In genomic region chr17:58086953-58087352, GRCh38 we compare ENCODE assay signal across 19 cellular contexts. TPM values are rescaled to one million over a fixed set of nuclear protein-coding genes. Genes with fewer than 3 reads are reported as not detected.
DNase-seq lines count a peak whose midpoint lies in the region; ATAC-seq, FAIRE-seq and TF ChIP-seq lines count a peak whose summit lies in the region.
"Had no signal": no experiment of that assay in that cellular context is flagged by ENCODE, and none has a peak within 500 bp of the region (broad histone marks: within the 10 kb centered on the region; RNA-seq: fewer than 3 reads in every experiment).

No MANE protein-coding gene starts in this region.

- H3K9me3 ChIP-seq in T-helper 17 cell (ENCODE audit: control insufficient read depth, low read length, poor library complexity, severe bottlenecking) (no peaks in the 10 kb centered on the region), trophoblast cell (ENCODE audit: insufficient read depth, low read depth, low read length) (peaks cover 1% of the 10 kb centered on the region)
- H3K9me3 ChIP-seq: body of pancreas, suprapubic skin had no signal

- no peak overlapping the region for H3K23ac ChIP-seq in trophoblast cell (ENCODE audit: low read length)

- TF ChIP-seq CTCF in glutamatergic neuron (IDR thresholded peaks at IDR 0.05; ENCODE audit: partially characterized antibody, unreplicated experiment) = no peak

- H2BK120ac ChIP-seq in trophoblast cell (ENCODE audit: insufficient read depth, low read length, poor library complexity) = no peak overlapping the region

- no peak overlapping the region for H2AFZ ChIP-seq in trophoblast cell (ENCODE audit: insufficient read depth, low read length, poor library complexity)

- H3K4me1 Mint-ChIP-seq in activated T-cell treated with anti-CD3 and anti-CD28 coated beads, Interleukin-2, amount 50 U/mL, for 72 hours (ENCODE audit: low read depth) = peaks cover 42% of the 10 kb centered on the region
- H3K4me1 Mint-ChIP-seq in T-helper 17 cell (peaks cover 48% of the 10 kb centered on the region), glutamatergic neuron (ENCODE audit: low read depth, unreplicated experiment) (peaks cover 57% of the 10 kb centered on the region)

- no peak overlapping the region for H2BK5ac ChIP-seq in trophoblast cell (ENCODE audit: low read depth, low read length, poor library complexity)

- no peak overlapping the region for H3K4me3 ChIP-seq in trophoblast cell (ENCODE audit: low read depth, low read length)
- H3K4me3 ChIP-seq: body of pancreas, suprapubic skin had no signal

- no peak overlapping the region for H3K4me3 Mint-ChIP-seq in activated T-cell treated with anti-CD3 and anti-CD28 coated beads, Interleukin-2, amount 50 U/mL, for 72 hours
- H3K4me3 Mint-ChIP-seq in T-helper 17 cell = peak overlapping the region; percentile 53
- H3K4me3 Mint-ChIP-seq in glutamatergic neuron (ENCODE audit: unreplicated experiment) = peak overlapping the region; percentile 88
- H3K4me3 Mint-ChIP-seq: activated naive CD8-positive, alpha-beta T cell treated with anti-CD3 and anti-CD28 coated beads, Interleukin-2, amount 10 ng/mL, durations not matched to agents 7 days and 5 days; CD14-positive monocyte had no signal

- H3K36me3 Mint-ChIP-seq in activated T-cell treated with anti-CD3 and anti-CD28 coated beads, Interleukin-2, amount 50 U/mL, for 72 hours (ENCODE audit: insufficient read depth in 2 of 2) = peaks cover 6 to 25% of the 10 kb centered on the region in 2 donors
- H3K36me3 Mint-ChIP-seq in T-helper 17 cell (ENCODE audit: low read depth) (peaks cover 14% of the 10 kb centered on the region), glutamatergic neuron (ENCODE audit: unreplicated experiment) (peaks cover 8% of the 10 kb centered on the region)

- no peak overlapping the region for H3K14ac ChIP-seq in trophoblast cell (ENCODE audit: low read length)

- no peak overlapping the region for H3K9ac ChIP-seq in trophoblast cell (ENCODE audit: low read length)

- no peak overlapping the region for H2BK12ac ChIP-seq in trophoblast cell (ENCODE audit: low read length)

- peak overlapping the region; percentile 85 for H3K4ac ChIP-seq in trophoblast cell (ENCODE audit: low read depth, low read length)

- FAIRE-seq in frontal cortex (lab: Jason Lieb, UNC) = no peak
- FAIRE-seq: colon had no signal

- H3K79me1 ChIP-seq in trophoblast cell (ENCODE audit: low read length) = peaks cover 16% of the 10 kb centered on the region

- H4K91ac ChIP-seq in trophoblast cell (ENCODE audit: low read depth, low read length) = no peak overlapping the region

- WGBS in trophoblast cell (ENCODE audit: extremely low coverage, insufficient coverage, insufficient read length) = no CpG with 5 or more reads among the region's 8 CpGs

- peak overlapping the region; percentile 6 for H3K27ac Mint-ChIP-seq in activated T-cell treated with anti-CD3 and anti-CD28 coated beads, Interleukin-2, amount 50 U/mL, for 72 hours
- peak overlapping the region; percentile 89 for H3K27ac Mint-ChIP-seq in T-helper 17 cell
- no peak overlapping the region for H3K27ac Mint-ChIP-seq in glutamatergic neuron (ENCODE audit: unreplicated experiment)
- H3K27ac Mint-ChIP-seq: activated naive CD8-positive, alpha-beta T cell treated with anti-CD3 and anti-CD28 coated beads, Interleukin-2, amount 10 ng/mL, durations not matched to agents 7 days and 5 days had no signal

- H3K4me1 ChIP-seq in trophoblast cell (ENCODE audit: control insufficient read depth in 1 of 2, insufficient read depth in 2 of 2, low read length in 2 of 2) = peaks cover 16 to 17% of the 10 kb centered on the region in 2 experiments

- H4K8ac ChIP-seq in trophoblast cell (ENCODE audit: low read depth, low read length) = no peak overlapping the region

- no peaks in the 10 kb centered on the region for H3K27me3 ChIP-seq in trophoblast cell (ENCODE audit: insufficient read depth, low read length)
- H3K27me3 ChIP-seq: body of pancreas, suprapubic skin had no signal

- H3K18ac ChIP-seq in trophoblast cell (ENCODE audit: low read length) = no peak overlapping the region

- H3K27me3 Mint-ChIP-seq in activated T-cell treated with anti-CD3 and anti-CD28 coated beads, Interleukin-2, amount 50 U/mL, for 72 hours (ENCODE audit: low read depth) = no peaks in the 10 kb centered on the region
- no peaks in the 10 kb centered on the region for H3K27me3 Mint-ChIP-seq in T-helper 17 cell
- peaks cover 4% of the 10 kb centered on the region for H3K27me3 Mint-ChIP-seq in glutamatergic neuron (ENCODE audit: unreplicated experiment)
- H3K27me3 Mint-ChIP-seq: activated naive CD8-positive, alpha-beta T cell treated with anti-CD3 and anti-CD28 coated beads, Interleukin-2, amount 10 ng/mL, durations not matched to agents 7 days and 5 days had no signal

- no peak for ATAC-seq in activated T-cell treated with anti-CD3 and anti-CD28 coated beads, Interleukin-2, amount 50 U/mL, for 72 hours (replicated peaks in 1 of 2)
- ATAC-seq in T-helper 17 cell (no peak), HG02798 (IDR thresholded peaks at IDR 0.05; ENCODE audit: poor library complexity, unreplicated experiment) (no peak)
- ATAC-seq: body of pancreas had no signal

- H3K36me3 ChIP-seq in trophoblast cell (ENCODE audit: control insufficient read depth in 1 of 2, insufficient read depth in 2 of 2, low read length in 2 of 2) = peaks cover 40 to 56% of the 10 kb centered on the region in 2 experiments

- DNase-seq in activated T-cell treated with anti-CD3 and anti-CD28 coated beads, Interleukin-2, amount 50 U/mL, for 72 hours = no peak
- no peak for DNase-seq in activated T-cell treated with anti-CD3 and anti-CD28 coated beads, Interleukin-2, amount 50 U/mL, for 48 hours
- DNase-seq in T-helper 17 cell (no peak), glutamatergic neuron (no peak), trophoblast cell (no peak), frontal cortex (ENCODE audit: low spot score in 2 of 2) (no peak), NCI-H128 (lab: John Stamatoyannopoulos, UW; ENCODE audit: unreplicated experiment) (no peak)
- DNase-seq: activated naive CD8-positive, alpha-beta T cell treated with anti-CD3 and anti-CD28 coated beads, Interleukin-2, amount 10 ng/mL, durations not matched to agents 7 days and 5 days; body of pancreas; DMS153; HCEC 1CT; kidney glomerular epithelial cell; MM.1S; NCI-H1930; NK-92 treated with Interleukin-12 subunit alpha and Interleukin-12 subunit beta, amount 100 ng/mL, for 24 hours had no signal

- H3K79me2 ChIP-seq in trophoblast cell (ENCODE audit: control insufficient read depth, insufficient read depth, low read length, poor library complexity) = peaks cover 28% of the 10 kb centered on the region

- no peak overlapping the region for H2AK5ac ChIP-seq in trophoblast cell (ENCODE audit: low read length)

- no peak overlapping the region for H3K4me2 ChIP-seq in trophoblast cell (ENCODE audit: low read length)

- no peaks in the 10 kb centered on the region for H3K9me3 Mint-ChIP-seq in activated T-cell treated with anti-CD3 and anti-CD28 coated beads, Interleukin-2, amount 50 U/mL, for 72 hours
- H3K9me3 Mint-ChIP-seq in glutamatergic neuron (ENCODE audit: unreplicated experiment) = peaks cover 4% of the 10 kb centered on the region
- H3K9me3 Mint-ChIP-seq: activated naive CD8-positive, alpha-beta T cell treated with anti-CD3 and anti-CD28 coated beads, Interleukin-2, amount 10 ng/mL, durations not matched to agents 7 days and 5 days had no signal

- no peak overlapping the region for H3K27ac ChIP-seq in trophoblast cell (ENCODE audit: low read depth, low read length)
- H3K27ac ChIP-seq: body of pancreas, suprapubic skin had no signal

- no peak overlapping the region for H4K12ac ChIP-seq in trophoblast cell (ENCODE audit: low read depth, low read length)

RNA-seq across cellular contexts. Expression of gene DYNLL2, which starts 3.7 kb away (rescaled TPM):
- total RNA-seq in activated T-cell treated with anti-CD3 and anti-CD28 coated beads, Interleukin-2, amount 50 U/mL, for 72 hours = 10 to 100 TPM; 32.9 to 37.7 TPM
- 10 to 100 TPM; 41.0 to 44.1 TPM for total RNA-seq in T-helper 17 cell
- total RNA-seq in glutamatergic neuron (ENCODE audit: unreplicated experiment) = 80.4 TPM
- polyA plus RNA-seq in trophoblast cell (2013) = 20.6 and 21.7 TPM in 2 replicates
- total RNA-seq in frontal cortex = 33.0 TPM

Comparison
In these comparisons a context has a peak if more than half of its experiments do, and no peak if none do; other contexts are left out.
1. H3K4me3 Mint-ChIP-seq: peak in T-helper 17 cell (single experiment) and glutamatergic neuron (single experiment); none in activated T-cell treated with anti-CD3 and anti-CD28 coated beads, Interleukin-2, amount 50 U/mL, for 72 hours (0 of 2).